ENCODE assay signal across 9 cellular contexts in the genomic region with DNA sequence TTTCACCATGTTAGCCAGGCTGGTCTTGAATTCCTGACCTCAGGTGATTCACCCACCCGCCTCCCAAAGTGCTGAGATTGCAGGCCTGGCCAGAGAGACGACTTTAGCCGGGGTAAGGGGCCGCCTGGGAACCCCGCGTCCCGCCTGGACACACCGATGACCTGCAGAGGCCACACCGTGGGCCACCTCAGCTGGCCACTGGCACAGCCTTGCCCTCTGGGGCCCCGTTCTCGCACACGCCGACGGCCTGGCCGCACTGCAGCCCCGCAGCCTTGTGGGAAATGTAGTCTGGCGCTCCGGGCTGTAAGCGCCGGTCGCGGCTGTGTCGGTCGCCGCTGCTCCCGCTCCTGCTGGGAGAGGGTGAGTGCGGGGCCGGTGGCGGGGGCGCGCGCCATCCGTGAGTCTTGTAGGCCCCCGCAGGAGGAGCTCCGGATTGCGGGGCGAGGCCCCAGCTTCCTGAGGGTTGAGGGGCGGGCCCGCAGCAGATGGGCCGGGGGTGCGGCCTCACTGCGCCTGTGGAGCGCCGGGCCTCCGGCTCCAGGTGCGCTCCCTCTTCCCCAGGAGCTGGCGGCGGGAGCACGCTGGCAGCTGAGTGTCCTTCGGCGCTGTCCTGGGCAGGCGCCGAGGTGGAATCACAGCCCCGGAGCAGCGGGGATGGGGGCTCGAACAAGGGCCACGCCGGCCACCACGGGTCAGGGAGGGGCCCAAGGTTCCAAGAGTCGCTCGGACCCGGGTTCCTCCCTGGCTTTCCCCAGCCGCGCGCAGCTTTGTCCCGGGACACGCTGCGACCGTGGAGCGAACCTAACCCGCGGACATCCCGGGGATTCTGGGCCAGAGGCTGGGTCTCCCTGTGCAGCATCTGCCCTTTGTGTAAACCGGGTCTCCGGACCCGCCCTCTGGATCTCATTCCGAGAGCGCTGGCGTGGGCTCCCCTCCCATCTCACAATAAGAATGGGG. TPM values are rescaled to one million over a fixed set of nuclear protein-coding genes. Genes with fewer than 3 reads are reported as not detected.
DNase-seq lines count a peak whose midpoint lies in the region; ATAC-seq and TF ChIP-seq lines count a peak whose summit lies in the region.
"Had no signal": no experiment of that assay in that cellular context is flagged by ENCODE, and none has a peak within 500 bp of the region (broad histone marks: within the 10 kb centered on the region; RNA-seq: fewer than 3 reads in every experiment).

TSS of gene ZFP2 (plus strand) at position 299 of the 957 bp plus-strand sequence. CDS start 35,401 bp downstream, outside the sequence.

- H3K9me3 Mint-ChIP-seq in Calu3 (ENCODE audit: low read depth, unreplicated experiment): peaks cover 21% of the 10 kb centered on the region
- no peaks in the 10 kb centered on the region for H3K9me3 Mint-ChIP-seq in WTC11

- peak within 1 kb of the TSS; percentile 58 for H3K27ac Mint-ChIP-seq in Calu3 (ENCODE audit: unreplicated experiment)
- H3K27ac Mint-ChIP-seq in WTC11: no peak within 1 kb of the TSS

- H3K27me3 Mint-ChIP-seq in Calu3 (ENCODE audit: unreplicated experiment) (no peaks in the 10 kb centered on the region), WTC11 (ENCODE audit: low read depth) (no peaks in the 10 kb centered on the region)

- ATAC-seq in WTC11: peak; percentile 91
- no peak for ATAC-seq in HG02642 (IDR thresholded peaks at IDR 0.05; ENCODE audit: poor library complexity, unreplicated experiment)
- ATAC-seq in HG03280 (IDR thresholded peaks at IDR 0.05; ENCODE audit: unreplicated experiment): no peak

- no peak for TF ChIP-seq EP300 in Ishikawa (IDR thresholded peaks at IDR 0.05; ENCODE audit: borderline replicate concordance)

- TF ChIP-seq POLR2A in spleen (IDR thresholded peaks at IDR 0.05): peak in 1 of 3 donors; percentile 10

- H3K4me1 Mint-ChIP-seq in Calu3 (ENCODE audit: low read depth, unreplicated experiment) (no peaks in the 10 kb centered on the region), WTC11 (peaks cover 6% of the 10 kb centered on the region; the same call in 1 of the 2 replicates)

- no TSS peak for BruUV-seq in Calu3 (replicated peaks; lab: Mats Ljungman, UMichigan)

- TF ChIP-seq CTCF in Calu3 (IDR thresholded peaks at IDR 0.05; ENCODE audit: unreplicated experiment) (no peak), WTC11 (IDR thresholded peaks at IDR 0.05) (no peak), coronary artery (IDR thresholded peaks at IDR 0.05) (no peak), spleen (IDR thresholded peaks at IDR 0.05 in 8 of 11, conservative IDR thresholded peaks at IDR 0.05 in 3 of 11) (no peak)

- peak; percentile 68 for DNase-seq in Calu3
- peak; percentile 78 for DNase-seq in WTC11 (ENCODE audit: low spot score)
- DNase-seq in coronary artery (ENCODE audit: low spot score): no peak
- DNase-seq in spleen: peak; percentile 90

- peak within 1 kb of the TSS; percentile 73 for H3K4me3 ChIP-seq in coronary artery
- peak within 1 kb of the TSS; percentile 51 to 81 (median 66) for H3K4me3 ChIP-seq in spleen

- H3K4me3 Mint-ChIP-seq in Calu3 (ENCODE audit: low read depth, unreplicated experiment): peak within 1 kb of the TSS; percentile 82
- H3K4me3 Mint-ChIP-seq in WTC11: peak within 1 kb of the TSS; percentile 86

- no peaks in the 10 kb centered on the region for H3K36me3 ChIP-seq in spleen

- TF ChIP-seq RAD21 in Ishikawa (IDR thresholded peaks at IDR 0.05; ENCODE audit: low read depth): no peak

- H3K27me3 ChIP-seq in layer of hippocampus (ENCODE audit: control insufficient read depth, insufficient read depth, low read length) (no peaks in the 10 kb centered on the region), spleen (replicated peaks in 1 of 7) (peaks cover 0 to 12% (median 0%) of the 10 kb centered on the region in 7 donors)

- CTCF ChIA-PET in Calu3 (lab: Charles Lee): interaction anchor here (0.6 kb wide), 1 partner anchor 580 kb away, joined by 3 read pairs; no protein-coding TSS in a partner anchor
- CTCF ChIA-PET in WTC11 (lab: Charles Lee): interaction anchor here (0.8 to 2.0 kb wide), 6 partner anchors 36 to 365 kb away, joined by 3 to 9 read pairs (median 4); partner anchors contain the start of gene ZNF354B

- H3K4me1 ChIP-seq in spleen: peaks cover 0 to 18% (median 4%) of the 10 kb centered on the region in 6 donors

- 3 to 13% (median 5%) methylated on average over 38 to 79 of the region's 79 CpGs for WGBS in spleen, 5 donors

- H3K27ac ChIP-seq in coronary artery (peak within 1 kb of the TSS; percentile 69 to 80), layer of hippocampus (ENCODE audit: low read depth, low read length) (peak within 1 kb of the TSS; percentile 71), spleen (peak within 1 kb of the TSS in 7 of 8 donors; percentile 18 to 72 (median 65))
- H3K27ac ChIP-seq: KMS-11 had no signal

- POLR2A ChIA-PET in WTC11 (lab: Charles Lee): interaction anchor here (0.6 to 0.8 kb wide), 3 partner anchors 9 to 36 kb away, joined by 3 to 4 read pairs (median 3); partner anchors contain the start of gene ZNF354B

- peaks cover 23% of the 10 kb centered on the region for H3K36me3 Mint-ChIP-seq in Calu3 (ENCODE audit: insufficient read depth, unreplicated experiment)
- peaks cover 2% of the 10 kb centered on the region; the same call in 1 of the 2 replicates for H3K36me3 Mint-ChIP-seq in WTC11

- intact Hi-C loops in Calu3 (cut with micrococcal nuclease; ENCODE audit: unreplicated experiment) (no loop called here), spleen (cut with DNase I; ENCODE audit: low total_unique reads) (no loop called here)

- H3K9me3 ChIP-seq in spleen: peaks cover 0 to 86% (median 23%) of the 10 kb centered on the region in 8 donors

TF ChIP-seq in Ishikawa, 13 proteins besides CTCF, POLR2A, EP300 and RAD21:
- TF ChIP-seq, protein P1, sequence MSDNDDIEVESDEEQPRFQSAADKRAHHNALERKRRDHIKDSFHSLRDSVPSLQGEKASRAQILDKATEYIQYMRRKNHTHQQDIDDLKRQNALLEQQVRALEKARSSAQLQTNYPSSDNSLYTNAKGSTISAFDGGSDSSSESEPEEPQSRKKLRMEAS (IDR thresholded peaks at IDR 0.05): peak; percentile 54; the same call in 1 of the 2 replicates
- TF ChIP-seq NFIC (IDR thresholded peaks at IDR 0.05) (0 out of 2 replicates have a peak, but pooled peaks have one; percentile 6), TAF1 (IDR thresholded peaks at IDR 0.05; ENCODE audit: low read depth) (peak; percentile 57), FOXM1 (IDR thresholded peaks at IDR 0.05; ENCODE audit: borderline replicate concordance, low read depth) (no peak), TCF12 (IDR thresholded peaks at IDR 0.05; ENCODE audit: low read depth) (peak; percentile 43; the same call in 1 of the 2 replicates)
TF ChIP-seq in Ishikawa: peak in this region for 4.

TF ChIP-seq in WTC11, 78 proteins besides CTCF, POLR2A, EP300 and RAD21 (continues in another document):
- peak; percentile 59 for TF ChIP-seq TP53 (CRISPR knock-in tag; IDR thresholded peaks at IDR 0.05)
- no peak for TF ChIP-seq CBFB (CRISPR knock-in tag; IDR thresholded peaks at IDR 0.05; ENCODE audit: low read depth)
- no peak for TF ChIP-seq NR1H2 (CRISPR knock-in tag; IDR thresholded peaks at IDR 0.05)
- TF ChIP-seq IRF1 (CRISPR knock-in tag; IDR thresholded peaks at IDR 0.05): peak; percentile 21; the same call in 1 of the 2 replicates
- TF ChIP-seq SP1 (CRISPR knock-in tag; conservative IDR thresholded peaks at IDR 0.05): peak; percentile 76
- 0 out of 2 replicates have a peak, but pooled peaks have one; percentile 10 for TF ChIP-seq NFYB (CRISPR knock-in tag; conservative IDR thresholded peaks at IDR 0.05; ENCODE audit: low read depth)
- TF ChIP-seq, protein P2, sequence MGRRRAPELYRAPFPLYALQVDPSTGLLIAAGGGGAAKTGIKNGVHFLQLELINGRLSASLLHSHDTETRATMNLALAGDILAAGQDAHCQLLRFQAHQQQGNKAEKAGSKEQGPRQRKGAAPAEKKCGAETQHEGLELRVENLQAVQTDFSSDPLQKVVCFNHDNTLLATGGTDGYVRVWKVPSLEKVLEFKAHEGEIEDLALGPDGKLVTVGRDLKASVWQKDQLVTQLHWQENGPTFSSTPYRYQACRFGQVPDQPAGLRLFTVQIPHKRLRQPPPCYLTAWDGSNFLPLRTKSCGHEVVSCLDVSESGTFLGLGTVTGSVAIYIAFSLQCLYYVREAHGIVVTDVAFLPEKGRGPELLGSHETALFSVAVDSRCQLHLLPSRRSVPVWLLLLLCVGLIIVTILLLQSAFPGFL (CRISPR knock-in tag; IDR thresholded peaks at IDR 0.05; ENCODE audit: borderline replicate concordance): no peak
- TF ChIP-seq, protein P3, sequence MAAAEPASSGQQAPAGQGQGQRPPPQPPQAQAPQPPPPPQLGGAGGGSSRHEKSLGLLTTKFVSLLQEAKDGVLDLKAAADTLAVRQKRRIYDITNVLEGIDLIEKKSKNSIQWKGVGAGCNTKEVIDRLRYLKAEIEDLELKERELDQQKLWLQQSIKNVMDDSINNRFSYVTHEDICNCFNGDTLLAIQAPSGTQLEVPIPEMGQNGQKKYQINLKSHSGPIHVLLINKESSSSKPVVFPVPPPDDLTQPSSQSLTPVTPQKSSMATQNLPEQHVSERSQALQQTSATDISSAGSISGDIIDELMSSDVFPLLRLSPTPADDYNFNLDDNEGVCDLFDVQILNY (CRISPR knock-in tag; IDR thresholded peaks at IDR 0.05): peak; percentile 75
- TF ChIP-seq OVOL2 (CRISPR knock-in tag; IDR thresholded peaks at IDR 0.05; ENCODE audit: borderline replicate concordance): no peak
- no peak for TF ChIP-seq NFATC4 (CRISPR knock-in tag; IDR thresholded peaks at IDR 0.05)

RNA-seq across cellular contexts. Expression of gene ZFP2, which starts in this region (rescaled TPM):
- total RNA-seq in Calu3 (2022) (0.33 and 0.34 TPM in 2 replicates), WTC11 (2021) (1.0 to 2.0 TPM (median 1.7 TPM) in 3 replicates), spleen (1 to 10 TPM; 1.4 to 2.4 (median 2.0) TPM)
- 1 to 10 TPM; 1.5 to 1.8 (median 1.7) TPM for polyA plus RNA-seq in spleen

Comparison
In these comparisons a context has a peak if more than half of its experiments do, and no peak if none do; other contexts are left out.
1. Peak in DNase-seq in Calu3; RNA of the gene not detected or under 1 TPM.